ENCODE assay signal across 12 cellular contexts in genomic region chr10:62098278-62099121, GRCh38.
DNase-seq lines count a peak whose midpoint lies in the region; ATAC-seq and TF ChIP-seq lines count a peak whose summit lies in the region.
"Had no signal": no experiment of that assay in that cellular context is flagged by ENCODE, and none has a peak within 500 bp of the region (broad histone marks: within the 10 kb centered on the region; RNA-seq: fewer than 3 reads in every experiment).

No MANE protein-coding gene starts in this region.

- H3K4me3 Mint-ChIP-seq in activated naive CD8-positive, alpha-beta T cell, result no peak overlapping the region
- H3K4me3 Mint-ChIP-seq in activated naive CD8-positive, alpha-beta T cell treated with anti-CD3 and anti-CD28 coated beads for 36 hours, result no peak overlapping the region
- H3K4me3 Mint-ChIP-seq in dendritic cell treated with granulocyte-macrophage colony-stimulating factor and Interleukin-4, amounts not matched to agents 40 ng/mL and 50 ng/mL, for 4 days, result no peak overlapping the region
- H3K4me3 Mint-ChIP-seq: CD8-positive, alpha-beta memory T cell had no signal

- DNase-seq in activated naive CD8-positive, alpha-beta T cell treated with anti-CD3 and anti-CD28 coated beads for 36 hours, result no peak
- peak; percentile 62 for DNase-seq in PC-3
- no peak for DNase-seq in NCI-H1436 treated with DMSO at 0.1 percent for 48 hours (lab: John Stamatoyannopoulos, UW)
- DNase-seq: amygdala; CD8-positive, alpha-beta memory T cell; HCEC 1CT; mesenchymal stem cell; uterus had no signal

- H3K27ac Mint-ChIP-seq in activated naive CD8-positive, alpha-beta T cell, result peak overlapping the region; percentile 16
- no peak overlapping the region for H3K27ac Mint-ChIP-seq in activated naive CD8-positive, alpha-beta T cell treated with anti-CD3 and anti-CD28 coated beads for 36 hours
- peak overlapping the region; percentile 1 for H3K27ac Mint-ChIP-seq in dendritic cell treated with granulocyte-macrophage colony-stimulating factor and Interleukin-4, amounts not matched to agents 40 ng/mL and 50 ng/mL, for 4 days

- ATAC-seq in PC-3 (no peak), HG03439 (IDR thresholded peaks at IDR 0.05; ENCODE audit: unreplicated experiment) (no peak)

- H3K4me3 ChIP-seq in PC-3 (ENCODE audit: low read length), result no peak overlapping the region
- H3K4me3 ChIP-seq in subcutaneous abdominal adipose tissue (ENCODE audit: low read depth in 1 of 5, low read length in 5 of 5), result no peak overlapping the region
- H3K4me3 ChIP-seq: uterus had no signal

- CTCF ChIA-PET in PC-3 (lab: Charles Lee), result no interaction called here

- peaks cover 6% of the 10 kb centered on the region for H3F3A ChIP-seq in PC-3 (ENCODE audit: low read length, unreplicated experiment)

- H2AFZ ChIP-seq in PC-3 (ENCODE audit: low read length), result no peak overlapping the region

- H3K4me1 ChIP-seq in PC-3 (ENCODE audit: insufficient read depth, low read length) (peaks cover 35% of the 10 kb centered on the region), subcutaneous abdominal adipose tissue (ENCODE audit: control insufficient read depth in 5 of 5, insufficient read depth in 5 of 5, low read length in 5 of 5) (peaks cover 3 to 36% (median 30%) of the 10 kb centered on the region in 5 donors)
- H3K4me1 ChIP-seq: uterus had no signal

- H4K20me1 ChIP-seq in PC-3 (ENCODE audit: low read length), result no peaks in the 10 kb centered on the region

- no peaks in the 10 kb centered on the region for H3K27me3 ChIP-seq in PC-3 (ENCODE audit: low read length)
- no peaks in the 10 kb centered on the region for H3K27me3 ChIP-seq in subcutaneous abdominal adipose tissue (ENCODE audit: control insufficient read depth in 5 of 5, insufficient read depth in 4 of 5, low read length in 5 of 5)
- H3K27me3 ChIP-seq: uterus had no signal

- H3K36me3 Mint-ChIP-seq in activated naive CD8-positive, alpha-beta T cell, result peaks cover 15% of the 10 kb centered on the region
- H3K36me3 Mint-ChIP-seq in activated naive CD8-positive, alpha-beta T cell treated with anti-CD3 and anti-CD28 coated beads for 36 hours, result peaks cover 35% of the 10 kb centered on the region
- H3K36me3 Mint-ChIP-seq in dendritic cell treated with granulocyte-macrophage colony-stimulating factor and Interleukin-4, amounts not matched to agents 40 ng/mL and 50 ng/mL, for 4 days (ENCODE audit: low read depth), result peaks cover 39% of the 10 kb centered on the region

- intact Hi-C loops in PC-3 (cut with micrococcal nuclease), result loop anchor here (5.0 kb wide), 2 partner anchors 84 to 196 kb away; partner anchors contain the start of gene ARID5B
- intact Hi-C loops in dendritic cell treated with granulocyte-macrophage colony-stimulating factor and Interleukin-4, amounts not matched to agents 40 ng/mL and 50 ng/mL, for 4 days (cut with micrococcal nuclease), result no loop called here

- H3K4me2 ChIP-seq in PC-3 (ENCODE audit: low read length), result no peak overlapping the region

- TF ChIP-seq CTCF in PC-3 (conservative IDR thresholded peaks at IDR 0.05; ENCODE audit: low read depth, low read length), result no peak

- H3K9ac ChIP-seq in PC-3 (ENCODE audit: low read length) (no peak overlapping the region), subcutaneous abdominal adipose tissue (ENCODE audit: low read length in 5 of 5) (no peak overlapping the region)

- H3K27ac ChIP-seq in PC-3 (ENCODE audit: low read length) (no peak overlapping the region), subcutaneous abdominal adipose tissue (ENCODE audit: low read depth, low read length) (peak overlapping the region; percentile 25)
- H3K27ac ChIP-seq: uterus had no signal

- H3K9me2 ChIP-seq in PC-3 (replicated peaks; ENCODE audit: low read length), result no peaks in the 10 kb centered on the region

- H3K9me3 Mint-ChIP-seq in activated naive CD8-positive, alpha-beta T cell (ENCODE audit: low read depth), result no peaks in the 10 kb centered on the region
- H3K9me3 Mint-ChIP-seq in activated naive CD8-positive, alpha-beta T cell treated with anti-CD3 and anti-CD28 coated beads for 36 hours, result peaks cover 4% of the 10 kb centered on the region
- H3K9me3 Mint-ChIP-seq in dendritic cell treated with granulocyte-macrophage colony-stimulating factor and Interleukin-4, amounts not matched to agents 40 ng/mL and 50 ng/mL, for 4 days, result peaks cover 11% of the 10 kb centered on the region
- H3K9me3 Mint-ChIP-seq: CD8-positive, alpha-beta memory T cell had no signal

- no peaks in the 10 kb centered on the region for H3K79me2 ChIP-seq in PC-3 (ENCODE audit: low read length)

- H3K27me3 Mint-ChIP-seq in activated naive CD8-positive, alpha-beta T cell, result no peaks in the 10 kb centered on the region
- H3K27me3 Mint-ChIP-seq in activated naive CD8-positive, alpha-beta T cell treated with anti-CD3 and anti-CD28 coated beads for 36 hours, result no peaks in the 10 kb centered on the region
- H3K27me3 Mint-ChIP-seq in dendritic cell treated with granulocyte-macrophage colony-stimulating factor and Interleukin-4, amounts not matched to agents 40 ng/mL and 50 ng/mL, for 4 days, result peaks cover 2% of the 10 kb centered on the region
- H3K27me3 Mint-ChIP-seq: CD8-positive, alpha-beta memory T cell had no signal

- peaks cover 2% of the 10 kb centered on the region for H3K4me1 Mint-ChIP-seq in activated naive CD8-positive, alpha-beta T cell (ENCODE audit: low read depth)
- peaks cover 7% of the 10 kb centered on the region for H3K4me1 Mint-ChIP-seq in activated naive CD8-positive, alpha-beta T cell treated with anti-CD3 and anti-CD28 coated beads for 36 hours
- H3K4me1 Mint-ChIP-seq in dendritic cell treated with granulocyte-macrophage colony-stimulating factor and Interleukin-4, amounts not matched to agents 40 ng/mL and 50 ng/mL, for 4 days (ENCODE audit: low read depth), result peaks cover 28% of the 10 kb centered on the region

- POLR2A ChIA-PET in PC-3 (lab: Charles Lee; ENCODE audit: unreplicated experiment), result no interaction called here

- no peaks in the 10 kb centered on the region for H3K36me3 ChIP-seq in PC-3 (ENCODE audit: low read depth, low read length)
- H3K36me3 ChIP-seq in subcutaneous abdominal adipose tissue (ENCODE audit: control insufficient read depth in 5 of 5, insufficient read depth in 5 of 5, low read length in 5 of 5), result peaks cover 0 to 6% (median 0%) of the 10 kb centered on the region in 5 donors
- H3K36me3 ChIP-seq: uterus had no signal

- H3K9me3 ChIP-seq in PC-3 (ENCODE audit: low read length), result no peaks in the 10 kb centered on the region
- H3K9me3 ChIP-seq in subcutaneous abdominal adipose tissue (ENCODE audit: control insufficient read depth in 5 of 5, low read length in 5 of 5), result no peaks in the 10 kb centered on the region
- H3K9me3 ChIP-seq: uterus had no signal

- no TSS peak for BruUV-seq in PC-3 (replicated peaks; lab: Mats Ljungman, UMichigan)
